Comparison of ENCODE assay signal across 18 cellular contexts in the genomic region with DNA sequence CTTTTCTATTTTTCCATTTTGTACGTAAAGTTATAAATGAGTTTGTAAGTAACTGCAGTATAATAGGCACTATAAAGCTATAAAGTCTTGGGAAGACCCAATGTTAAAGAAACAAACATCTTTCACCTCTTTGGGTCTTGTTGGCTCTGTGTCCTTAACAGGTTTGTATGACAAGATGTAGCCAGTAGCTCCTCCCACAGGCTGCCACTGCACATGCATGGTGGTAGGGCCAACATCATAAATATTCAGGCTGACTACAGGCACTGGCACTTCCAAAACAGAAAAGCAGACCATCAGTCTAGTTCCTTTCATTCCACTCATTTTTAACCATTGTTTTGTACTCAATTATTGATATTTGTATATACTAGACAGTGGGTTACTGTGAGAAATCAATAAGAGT. TPM values are rescaled to one million over a fixed set of nuclear protein-coding genes. Genes with fewer than 3 reads are reported as not detected.
"Had no signal": no experiment of that assay in that cellular context is flagged by ENCODE, and none has a peak within 500 bp of the region (broad histone marks: within the 10 kb centered on the region; RNA-seq: fewer than 3 reads in every experiment).

No MANE protein-coding gene starts in this region.

- H3K27ac ChIP-seq: left lung, psoas muscle, tibial artery had no signal

- H3K36me3 ChIP-seq: left lung had no signal

- H3K4me3 Mint-ChIP-seq: activated CD4-positive, alpha-beta T cell treated with anti-CD3 and anti-CD28 coated beads, Interleukin-2, amount 10 ng/mL, durations not matched to agents 7 days and 5 days; activated naive CD8-positive, alpha-beta T cell; dendritic cell treated with granulocyte-macrophage colony-stimulating factor and Interleukin-4, amounts not matched to agents 40 ng/mL and 50 ng/mL, for 4 days had no signal

- H3K27ac Mint-ChIP-seq: activated CD4-positive, alpha-beta T cell treated with anti-CD3 and anti-CD28 coated beads, Interleukin-2, amount 10 ng/mL, durations not matched to agents 7 days and 5 days; activated naive CD8-positive, alpha-beta T cell; dendritic cell treated with granulocyte-macrophage colony-stimulating factor and Interleukin-4, amounts not matched to agents 40 ng/mL and 50 ng/mL, for 4 days had no signal

- H3K9me3 Mint-ChIP-seq: activated CD4-positive, alpha-beta T cell treated with anti-CD3 and anti-CD28 coated beads, Interleukin-2, amount 10 ng/mL, durations not matched to agents 7 days and 5 days; dendritic cell treated with granulocyte-macrophage colony-stimulating factor and Interleukin-4, amounts not matched to agents 40 ng/mL and 50 ng/mL, for 4 days had no signal

- ATAC-seq: left lung; psoas muscle; right cardiac atrium; stimulated activated naive CD8-positive, alpha-beta T cell treated with anti-CD3 and anti-CD28 coated beads, Interleukin-15, Interleukin-2, amounts not matched to agents 100 U/mL and 50 U/mL, for 24 hours had no signal

- DNase-seq: activated CD4-positive, alpha-beta T cell treated with anti-CD3 and anti-CD28 coated beads, Interleukin-2, amount 10 ng/mL, durations not matched to agents 7 days and 5 days; activated CD8-positive, alpha-beta memory T cell treated with anti-CD3 and anti-CD28 coated beads for 24 hours; activated gamma-delta T cell; effector CD8-positive, alpha-beta T cell; foreskin fibroblast; hippocampal formation; kidney; left lung; psoas muscle; right cardiac atrium; stimulated activated CD4-positive, alpha-beta T cell treated with anti-CD3 and anti-CD28 coated beads, Interleukin-2, amount 100 ng/mL, for 24 hours; stimulated activated naive CD8-positive, alpha-beta T cell treated with anti-CD3 and anti-CD28 coated beads, Interleukin-15, Interleukin-2, amounts not matched to agents 100 U/mL and 50 U/mL, for 24 hours; substantia nigra; T-helper 1 cell; T-helper 9 cell; tibial artery had no signal

- H3K27me3 Mint-ChIP-seq: activated CD4-positive, alpha-beta T cell treated with anti-CD3 and anti-CD28 coated beads, Interleukin-2, amount 10 ng/mL, durations not matched to agents 7 days and 5 days; dendritic cell treated with granulocyte-macrophage colony-stimulating factor and Interleukin-4, amounts not matched to agents 40 ng/mL and 50 ng/mL, for 4 days had no signal

- FAIRE-seq: kidney had no signal

- H3K9me3 ChIP-seq: left lung, psoas muscle, tibial artery had no signal

- H3K27me3 ChIP-seq: left lung, tibial artery had no signal

- H3K4me3 ChIP-seq: left lung, psoas muscle, tibial artery had no signal

- H3K36me3 Mint-ChIP-seq: activated naive CD8-positive, alpha-beta T cell had no signal

- H3K4me1 ChIP-seq: left lung, psoas muscle had no signal

RNA-seq across cellular contexts. Expression of gene COL12A1, which starts 59.9 kb away (rescaled TPM):
- total RNA-seq: activated CD4-positive, alpha-beta T cell treated with anti-CD3 and anti-CD28 coated beads, Interleukin-2, amount 10 ng/mL, durations not matched to agents 7 days and 5 days had no signal
